In genomic region chr12:13002301-13003097, GRCh38 we compare ENCODE assay signal across 13 cellular contexts. TPM values are rescaled to one million over a fixed set of nuclear protein-coding genes. Genes with fewer than 3 reads are reported as not detected.
DNase-seq lines count a peak whose midpoint lies in the region; ATAC-seq and TF ChIP-seq lines count a peak whose summit lies in the region.
"Had no signal": no experiment of that assay in that cellular context is flagged by ENCODE, and none has a peak within 500 bp of the region (broad histone marks: within the 10 kb centered on the region; RNA-seq: fewer than 3 reads in every experiment).

No MANE protein-coding gene starts in this region.

- H3K36me3 ChIP-seq in adipocyte (ENCODE audit: control insufficient read depth, insufficient read depth, low read length, severe bottlenecking) (no peaks in the 10 kb centered on the region), sigmoid colon (no peaks in the 10 kb centered on the region), neuronal stem cell (replicated peaks in 1 of 2; ENCODE audit: control insufficient read depth in 2 of 2, insufficient read depth in 2 of 2, low read length in 2 of 2) (no peaks in the 10 kb centered on the region)
- H3K36me3 ChIP-seq: pancreas had no signal

- H4K5ac ChIP-seq in H9 (ENCODE audit: insufficient read length, low read depth, low read length): no peak overlapping the region

- H3K9ac ChIP-seq in H9 (ENCODE audit: extremely low read depth, insufficient read length, low read length) (no peak overlapping the region), adipocyte (ENCODE audit: low read length) (peak overlapping the region; percentile 92), neuronal stem cell (ENCODE audit: low read depth, low read length, poor library complexity) (no peak overlapping the region)
- H3K9ac ChIP-seq: KMS-11 had no signal

- H3K27me3 ChIP-seq in H9 (ENCODE audit: insufficient read depth, low read length) (no peaks in the 10 kb centered on the region; the same call in 1 of the 2 replicates), adipocyte (replicated peaks; ENCODE audit: control insufficient read depth, insufficient read depth, low read length) (no peaks in the 10 kb centered on the region), sigmoid colon (no peaks in the 10 kb centered on the region), neuronal stem cell (ENCODE audit: control insufficient read depth in 3 of 3, insufficient read depth in 3 of 3, low read depth in 1 of 3, low read length in 3 of 3) (peaks cover 0 to 5% (median 0%) of the 10 kb centered on the region in 3 experiments)
- H3K27me3 ChIP-seq: pancreas had no signal

- H3K9me3 Mint-ChIP-seq in CD14-positive monocyte (peaks cover 0 to 2% (median 0%) of the 10 kb centered on the region in 7 donors), H9 (peaks cover 0 to 3% of the 10 kb centered on the region in 2 experiments; a peak in 2 of 5 replicates)
- H3K9me3 Mint-ChIP-seq in natural killer cell treated with Interleukin-12 subunit alpha and Interleukin-12 subunit beta and Interleukin-15 and Interleukin-18, amount 100 ng/mL, for 72 hours: no peaks in the 10 kb centered on the region

- H3K4me1 ChIP-seq in H9 (ENCODE audit: insufficient read depth, low read length) (peaks cover 7% of the 10 kb centered on the region; the same call in 1 of the 2 replicates), adipocyte (ENCODE audit: control insufficient read depth, insufficient read depth, low read length) (peaks cover 41% of the 10 kb centered on the region), sigmoid colon (peaks cover 0 to 30% (median 15%) of the 10 kb centered on the region in 4 donors), neuronal stem cell (ENCODE audit: control insufficient read depth in 2 of 2, insufficient read depth in 1 of 2, low read depth in 1 of 2, low read length in 2 of 2) (peaks cover 2 to 8% of the 10 kb centered on the region in 2 donors)

- TF ChIP-seq CTCF in CD14-positive monocyte (IDR thresholded peaks at IDR 0.05): no peak
- TF ChIP-seq CTCF in H9 (conservative IDR thresholded peaks at IDR 0.05): no peak
- TF ChIP-seq CTCF in sigmoid colon (IDR thresholded peaks at IDR 0.05): no peak

- H3K79me2 ChIP-seq in H9 (ENCODE audit: insufficient read depth, low read length): no peaks in the 10 kb centered on the region

- H3K4me3 Mint-ChIP-seq in CD14-positive monocyte (peak overlapping the region; percentile 90 to 97), H9 (peak overlapping the region; percentile 78 to 86)
- peak overlapping the region; percentile 91 for H3K4me3 Mint-ChIP-seq in natural killer cell treated with Interleukin-12 subunit alpha and Interleukin-12 subunit beta and Interleukin-15 and Interleukin-18, amount 100 ng/mL, for 72 hours

- H4K20me1 ChIP-seq in H9 (ENCODE audit: control insufficient read depth, insufficient read depth, insufficient read length): no peaks in the 10 kb centered on the region

- H3K9me3 ChIP-seq in H9 (ENCODE audit: control insufficient read depth, low read depth, low read length): no peaks in the 10 kb centered on the region
- H3K9me3 ChIP-seq in adipocyte (ENCODE audit: control insufficient read depth, low read length): no peaks in the 10 kb centered on the region
- no peaks in the 10 kb centered on the region for H3K9me3 ChIP-seq in sigmoid colon
- H3K9me3 ChIP-seq in neuronal stem cell (replicated peaks in 1 of 2; ENCODE audit: control insufficient read depth in 2 of 2, insufficient read depth in 1 of 2, low read depth in 1 of 2, low read length in 2 of 2): no peaks in the 10 kb centered on the region
- H3K9me3 ChIP-seq: pancreas had no signal

- H2BK5ac ChIP-seq in H9 (ENCODE audit: insufficient read length, low read length) (no peak overlapping the region), neuronal stem cell (ENCODE audit: low read length) (no peak overlapping the region)

- H2AK5ac ChIP-seq in H9 (ENCODE audit: insufficient read length, low read length) (no peak overlapping the region), neuronal stem cell (ENCODE audit: low read depth, low read length) (no peak overlapping the region)

- H4K8ac ChIP-seq in H9 (replicated peaks; ENCODE audit: insufficient read length, low read depth, low read length): no peak overlapping the region
- no peak overlapping the region for H4K8ac ChIP-seq in neuronal stem cell (ENCODE audit: low read depth, low read length)

- WGBS in H9 (ENCODE audit: extremely low coverage, insufficient read length, low lambda C conversion rate): no CpG with 5 or more reads among the region's 10 CpGs
- 97% methylated on average over 10 of the region's 10 CpGs for WGBS in sigmoid colon, 2 donors
- no CpG with 5 or more reads among the region's 10 CpGs for WGBS in neuronal stem cell (ENCODE audit: extremely low coverage in 2 of 2, insufficient read length in 2 of 2, insufficient replicate concordance in 1 of 2), 2 donors

- no peak overlapping the region for H3K56ac ChIP-seq in H9 (ENCODE audit: insufficient read length, low read depth, low read length)

- H4K91ac ChIP-seq in H9 (ENCODE audit: insufficient read length, low read depth, low read length) (no peak overlapping the region), neuronal stem cell (ENCODE audit: low read depth, low read length, poor library complexity) (no peak overlapping the region)

- H3K79me1 ChIP-seq in H9 (ENCODE audit: insufficient read depth, low read depth, low read length, poor library complexity, severe bottlenecking) (no peaks in the 10 kb centered on the region), neuronal stem cell (ENCODE audit: low read depth, low read length) (no peaks in the 10 kb centered on the region)

- H3K14ac ChIP-seq in H9 (ENCODE audit: insufficient read depth, low read length) (no peak overlapping the region), neuronal stem cell (ENCODE audit: low read length) (no peak overlapping the region)

- peaks cover 56% of the 10 kb centered on the region for H3K4me1 Mint-ChIP-seq in CD14-positive monocyte
- peaks cover 45 to 46% of the 10 kb centered on the region in 2 experiments for H3K4me1 Mint-ChIP-seq in H9
- H3K4me1 Mint-ChIP-seq in natural killer cell treated with Interleukin-12 subunit alpha and Interleukin-12 subunit beta and Interleukin-15 and Interleukin-18, amount 100 ng/mL, for 72 hours (ENCODE audit: low read depth in 2 of 2): peaks cover 23 to 33% of the 10 kb centered on the region in 2 donors

- H3K4me3 ChIP-seq in adipocyte (ENCODE audit: low read length) (peak overlapping the region; percentile 80), sigmoid colon (peak overlapping the region in 1 of 4 donors; percentile 62), neuronal stem cell (ENCODE audit: low read length in 2 of 2) (no peak overlapping the region)

- TF ChIP-seq POLR2A in sigmoid colon (IDR thresholded peaks at IDR 0.05) (no peak), erythroblast (IDR thresholded peaks at IDR 0.05; ENCODE audit: low read length) (no peak)

- TF ChIP-seq EP300 in sigmoid colon (IDR thresholded peaks at IDR 0.05): no peak

- H3K27me3 Mint-ChIP-seq in CD14-positive monocyte (ENCODE audit: low read depth in 3 of 3): peaks cover 0 to 3% (median 2%) of the 10 kb centered on the region in 3 donors
- peaks cover 27% of the 10 kb centered on the region for H3K27me3 Mint-ChIP-seq in H9 (ENCODE audit: low read depth)
- peaks cover 8 to 12% of the 10 kb centered on the region in 2 donors for H3K27me3 Mint-ChIP-seq in natural killer cell treated with Interleukin-12 subunit alpha and Interleukin-12 subunit beta and Interleukin-15 and Interleukin-18, amount 100 ng/mL, for 72 hours

- no peak overlapping the region for H2AFZ ChIP-seq in H9 (ENCODE audit: low read length)
- no peak overlapping the region for H2AFZ ChIP-seq in neuronal stem cell (ENCODE audit: low read length)

- H3K4me2 ChIP-seq in H9 (ENCODE audit: insufficient read depth, insufficient read length, low read length) (peak overlapping the region; percentile 84), neuronal stem cell (ENCODE audit: insufficient read depth, low read length, poor library complexity, severe bottlenecking) (no peak overlapping the region)

- intact Hi-C loops in CD14-positive monocyte (cut with micrococcal nuclease) (loop anchor here (5.0 kb wide), 3 partner anchors 95 to 210 kb away; partner anchors contain the start of gene GSG1 (in 1 of the 2)), sigmoid colon (cut with DNase I) (loop anchor here (10.0 kb wide), 1 partner anchor 188 kb away; the partner anchor contains the start of gene DDX47)

- H3K18ac ChIP-seq in H9 (ENCODE audit: insufficient read length, low read depth, low read length) (no peak overlapping the region), neuronal stem cell (ENCODE audit: low read length) (no peak overlapping the region)

- no peak overlapping the region for H2BK20ac ChIP-seq in H9 (ENCODE audit: low read depth, low read length, poor library complexity, severe bottlenecking)

- DNase-seq in CD14-positive monocyte (ENCODE audit: low spot score) (no peak), H9 (no peak), adipocyte (ENCODE audit: low read depth) (no peak), dedifferentiated amniotic fluid mesenchymal stem cell (ENCODE audit: extremely low spot score) (no peak), sigmoid colon (no peak), neuronal stem cell (ENCODE audit: low spot score) (no peak), erythroblast (lab: John Stamatoyannopoulos, UW) (no peak)
- DNase-seq in natural killer cell treated with Interleukin-12 subunit alpha and Interleukin-12 subunit beta and Interleukin-15 and Interleukin-18, amount 100 ng/mL, for 72 hours (ENCODE audit: low spot score): no peak
- DNase-seq: NCI-H2029 treated with DMSO at 0.1 percent for 48 hours; pancreas; stimulated activated naive CD4-positive, alpha-beta T cell treated with Interleukin-2 at 50 U/mL for 16 hours had no signal

- ATAC-seq in natural killer cell treated with Interleukin-12 subunit alpha and Interleukin-12 subunit beta and Interleukin-15 and Interleukin-18, amount 100 ng/mL, for 72 hours: no peak
- ATAC-seq: pancreas had no signal

- no peak overlapping the region for H3K23ac ChIP-seq in H9 (ENCODE audit: insufficient read length, low read depth, low read length)
- no peak overlapping the region for H3K23ac ChIP-seq in neuronal stem cell (ENCODE audit: low read depth, low read length, poor library complexity)

- H2BK12ac ChIP-seq in H9 (ENCODE audit: insufficient read length, low read depth, low read length) (no peak overlapping the region), neuronal stem cell (ENCODE audit: low read length) (no peak overlapping the region)

- no peak overlapping the region for H2BK15ac ChIP-seq in H9 (ENCODE audit: low read depth, low read length)
- H2BK15ac ChIP-seq in neuronal stem cell (ENCODE audit: low read length): no peak overlapping the region

- H3K27ac Mint-ChIP-seq in CD14-positive monocyte (peak overlapping the region in 4 of 7 donors; percentile 94 to 97 (median 96)), H9 (no peak overlapping the region; a peak in 1 of 7 replicates)
- peak overlapping the region; percentile 64 to 66 for H3K27ac Mint-ChIP-seq in natural killer cell treated with Interleukin-12 subunit alpha and Interleukin-12 subunit beta and Interleukin-15 and Interleukin-18, amount 100 ng/mL, for 72 hours

- no peak overlapping the region for H3T11ph ChIP-seq in H9 (ENCODE audit: low read length)

- peaks cover 18% of the 10 kb centered on the region for H3K23me2 ChIP-seq in H9 (ENCODE audit: insufficient read length, low read depth, low read length, poor library complexity, severe bottlenecking)

- H3K27ac ChIP-seq in H9 (ENCODE audit: insufficient read length, low read depth, low read length) (no peak overlapping the region), sigmoid colon (no peak overlapping the region), neuronal stem cell (replicated peaks; ENCODE audit: low read length) (no peak overlapping the region)
- H3K27ac ChIP-seq: KMS-11 had no signal

- H3K4ac ChIP-seq in H9 (ENCODE audit: low read depth, low read length): no peak overlapping the region
- H3K4ac ChIP-seq in neuronal stem cell (ENCODE audit: low read length): no peak overlapping the region

- H2BK120ac ChIP-seq in H9 (ENCODE audit: low read depth, low read length, poor library complexity, severe bottlenecking): no peak overlapping the region
- H2BK120ac ChIP-seq in neuronal stem cell (ENCODE audit: low read depth, low read length): no peak overlapping the region

- H3K36me3 Mint-ChIP-seq in CD14-positive monocyte (peaks cover 4 to 12% of the 10 kb centered on the region in 2 donors), H9 (ENCODE audit: insufficient read depth in 1 of 3, low read depth in 3 of 3) (peaks cover 4 to 15% (median 14%) of the 10 kb centered on the region in 3 experiments)
- H3K36me3 Mint-ChIP-seq in natural killer cell treated with Interleukin-12 subunit alpha and Interleukin-12 subunit beta and Interleukin-15 and Interleukin-18, amount 100 ng/mL, for 72 hours: no peaks in the 10 kb centered on the region

RNA-seq across cellular contexts. Expression of gene HEBP1, which starts 2.4 kb away (rescaled TPM):
- polyA plus RNA-seq in CD14-positive monocyte (10 to 100 TPM; 71.3 to 89.3 TPM), sigmoid colon (10 to 100 TPM; 44.9 to 85.8 (median 60.7) TPM)
- total RNA-seq in H9 (2021) (20.2 and 22.2 TPM in 2 replicates), sigmoid colon (10 to 100 TPM; 32.1 to 54.8 (median 38.2) TPM)
- 10 to 100 TPM; 11.2 to 13.9 TPM for total RNA-seq in natural killer cell treated with Interleukin-12 subunit alpha and Interleukin-12 subunit beta and Interleukin-15 and Interleukin-18, amount 100 ng/mL, for 72 hours
- polyA plus RNA-seq in neuronal stem cell (2013, experiment 1 of 2): 63.7 TPM
- 63.2 TPM for polyA plus RNA-seq in neuronal stem cell (2013, experiment 2 of 2)

RNA-seq across cellular contexts. Expression of gene FAM234B, which starts 41.7 kb away (rescaled TPM):
- polyA plus RNA-seq in CD14-positive monocyte (1 to 10 TPM; 1.6 to 3.2 TPM), sigmoid colon (1 to 10 TPM in 1 of 3 donors, under 1 TPM in 2; 0.60 to 1.1 (median 0.69) TPM)
- total RNA-seq in H9 (2021) (20.2 and 20.8 TPM in 2 replicates), sigmoid colon (1 to 10 TPM; 2.9 to 5.0 (median 4.7) TPM)
- 10 to 100 TPM in 1 of 2 donors, 1 to 10 TPM in 1; 7.2 to 10.1 TPM for total RNA-seq in natural killer cell treated with Interleukin-12 subunit alpha and Interleukin-12 subunit beta and Interleukin-15 and Interleukin-18, amount 100 ng/mL, for 72 hours
- polyA plus RNA-seq in neuronal stem cell (2013, experiment 1 of 2): 15.9 TPM
- polyA plus RNA-seq in neuronal stem cell (2013, experiment 2 of 2): 15.5 TPM

RNA-seq across cellular contexts. Expression of gene GPRC5D, which starts 50.5 kb away (rescaled TPM):
- polyA plus RNA-seq in CD14-positive monocyte: not detected
- not detected in 2 replicates for total RNA-seq in H9 (2021)
- not detected for total RNA-seq in natural killer cell treated with Interleukin-12 subunit alpha and Interleukin-12 subunit beta and Interleukin-15 and Interleukin-18, amount 100 ng/mL, for 72 hours
- not detected for total RNA-seq in sigmoid colon
- under 1 TPM in 1 of 3 donors, not detected in 2; 0.16 TPM for polyA plus RNA-seq in sigmoid colon
- polyA plus RNA-seq in neuronal stem cell (2013, experiment 1 of 2): 0.04 TPM
- 0.04 TPM for polyA plus RNA-seq in neuronal stem cell (2013, experiment 2 of 2)
- total RNA-seq: cerebellum had no signal

Comparison
In these comparisons a context has a peak if more than half of its experiments do, and no peak if none do; other contexts are left out.
1. H3K27ac Mint-ChIP-seq: peak in CD14-positive monocyte (4 of 7) and natural killer cell treated with Interleukin-12 subunit alpha and Interleukin-12 subunit beta and Interleukin-15 and Interleukin-18, amount 100 ng/mL, for 72 hours (2 of 2); none in H9 (0 of 3).
2. Peak in every context shown above with its lines, with median percentiles within 50 percentile points of each other: H3K4me3 Mint-ChIP-seq.